22 cellular contexts compared by ENCODE assay signal in genomic region chr13:53788286-53788685, GRCh38.
"Had no signal": no experiment of that assay in that cellular context is flagged by ENCODE, and none has a peak within 500 bp of the region (broad histone marks: within the 10 kb centered on the region; RNA-seq: fewer than 3 reads in every experiment).

No MANE protein-coding gene starts in this region.

- DNase-seq: activated CD4-positive, alpha-beta T cell treated with anti-CD3 and anti-CD28 coated beads, Interleukin-2, amount 10 ng/mL, durations not matched to agents 7 days and 5 days; activated CD4-positive, CD25-positive, alpha-beta regulatory T cell treated with anti-CD3 and anti-CD28 coated beads, Interleukin-2, amount 50 U/mL, for 72 hours; activated CD8-positive, alpha-beta T cell treated with anti-CD3 and anti-CD28 coated beads for 36 hours; activated T-cell treated with anti-CD3 and anti-CD28 coated beads, Interleukin-2, amount 50 U/mL, for 4 hours; central memory CD4-positive, alpha-beta T cell; head of caudate nucleus; hippocampal formation; naive B cell; nucleus accumbens; pancreas; psoas muscle; stimulated activated CD4-positive, alpha-beta T cell treated with anti-CD3 and anti-CD28 coated beads, Interleukin-15, amount 100 ng/mL, for 24 hours; stimulated activated CD4-positive, alpha-beta T cell treated with anti-CD3 and anti-CD28 coated beads, Interleukin-2, amount 100 ng/mL, for 24 hours; stimulated activated naive CD4-positive, alpha-beta T cell; T-helper 9 cell; tibial artery; upper lobe of right lung; WERI-Rb-1 had no signal

- H3K27ac ChIP-seq: breast epithelium, pancreas, psoas muscle, right atrium auricular region, suprapubic skin, tibial artery, upper lobe of right lung, WERI-Rb-1 had no signal

- H3K9me3 ChIP-seq: breast epithelium, pancreas, psoas muscle, right atrium auricular region, suprapubic skin, tibial artery, upper lobe of right lung had no signal

- H3K4me3 ChIP-seq: breast epithelium, pancreas, psoas muscle, right atrium auricular region, smooth muscle cell, suprapubic skin, tibial artery, upper lobe of right lung had no signal

- H3K27me3 ChIP-seq: breast epithelium, pancreas, right atrium auricular region, upper lobe of right lung had no signal

- H3K36me3 ChIP-seq: breast epithelium, pancreas, right atrium auricular region, suprapubic skin, tibial artery, upper lobe of right lung, WERI-Rb-1 had no signal

- H3K4me1 ChIP-seq: breast epithelium, pancreas, psoas muscle, right atrium auricular region, suprapubic skin, tibial artery, upper lobe of right lung had no signal
